ENCODE assay signal across 29 cellular contexts in the genomic region with DNA sequence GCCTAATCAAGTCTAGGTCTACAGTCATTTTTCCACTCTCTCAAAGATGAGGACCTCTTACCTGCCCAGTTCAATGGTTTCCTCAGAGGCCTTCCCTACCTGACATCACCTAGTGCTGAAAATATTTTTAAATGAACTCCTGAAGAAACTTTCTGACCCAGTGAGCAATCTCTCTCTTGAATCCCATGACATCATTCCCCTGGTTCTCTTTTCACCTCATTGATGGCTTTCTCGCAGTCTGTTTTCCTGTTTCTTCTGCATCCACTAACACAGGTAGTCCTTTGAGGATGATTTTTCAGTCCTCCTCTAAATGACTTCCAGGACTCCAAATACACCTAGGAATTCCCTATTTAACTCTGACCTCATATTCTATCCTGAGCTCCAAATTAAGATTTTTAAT.
"Had no signal": no experiment of that assay in that cellular context is flagged by ENCODE, and none has a peak within 500 bp of the region (broad histone marks: within the 10 kb centered on the region; RNA-seq: fewer than 3 reads in every experiment).

No MANE protein-coding gene starts in this region.

- H3K27me3 ChIP-seq: esophagus muscularis mucosa, foreskin keratinocyte, gastroesophageal sphincter, heart right ventricle, neutrophil, pancreas, suprapubic skin, transverse colon, upper lobe of right lung, uterus had no signal

- H3K4me1 Mint-ChIP-seq: immature natural killer cell had no signal

- ATAC-seq: foreskin keratinocyte; gastroesophageal sphincter; heart right ventricle; mucosa of descending colon; natural killer cell treated with Interleukin-12 subunit alpha and Interleukin-12 subunit beta and Interleukin-15 and Interleukin-18, amount 100 ng/mL, for 72 hours; pancreas; sciatic nerve; stimulated activated naive B cell treated with anti-CD40 and anti-IgM and Interleukin-4, amounts not matched to agents 10 μg/mL and 1 μg/mL and 100 μg/mL, for 72 hours; upper lobe of right lung had no signal

- H3K27me3 Mint-ChIP-seq: naive B cell; natural killer cell treated with Interleukin-12 subunit alpha and Interleukin-12 subunit beta and Interleukin-15 and Interleukin-18, amount 100 ng/mL, for 72 hours; stimulated activated naive B cell treated with anti-CD40 and anti-IgM and Interleukin-4, amounts not matched to agents 10 μg/mL and 1 μg/mL and 100 μg/mL, for 72 hours; stimulated activated naive CD8-positive, alpha-beta T cell treated with anti-CD3 and anti-CD28 coated beads, Interleukin-15, Interleukin-2, amounts not matched to agents 100 ng/mL and 50 ng/mL, for 24 hours had no signal

- H3K4me3 ChIP-seq: coronary artery, esophagus muscularis mucosa, gastroesophageal sphincter, heart right ventricle, lung, mucosa of descending colon, pancreas, suprapubic skin, transverse colon, upper lobe of right lung, uterus had no signal

- H3K36me3 ChIP-seq: esophagus muscularis mucosa, gastroesophageal sphincter, heart right ventricle, neutrophil, pancreas, suprapubic skin, transverse colon, upper lobe of right lung, uterus had no signal

- H3K9me3 Mint-ChIP-seq: immature natural killer cell; mesothelial cell of epicardium; naive B cell; natural killer cell treated with Interleukin-12 subunit alpha and Interleukin-12 subunit beta and Interleukin-15 and Interleukin-18, amount 100 ng/mL, for 72 hours; neural crest cell; stimulated activated naive B cell treated with anti-CD40 and anti-IgM and Interleukin-4, amounts not matched to agents 10 μg/mL and 1 μg/mL and 100 μg/mL, for 72 hours; stimulated activated naive CD8-positive, alpha-beta T cell treated with anti-CD3 and anti-CD28 coated beads, Interleukin-15, Interleukin-2, amounts not matched to agents 100 ng/mL and 50 ng/mL, for 24 hours had no signal

- H3K9me3 ChIP-seq: esophagus muscularis mucosa, gastroesophageal sphincter, heart right ventricle, mucosa of descending colon, neutrophil, pancreas, suprapubic skin, transverse colon, upper lobe of right lung, uterus had no signal

- H3K27ac ChIP-seq: coronary artery, esophagus muscularis mucosa, foreskin keratinocyte, gastroesophageal sphincter, heart right ventricle, neutrophil, pancreas, suprapubic skin, transverse colon, upper lobe of right lung, uterus had no signal

- H3K4me1 ChIP-seq: foreskin keratinocyte, suprapubic skin, uterus had no signal

- H3K27ac Mint-ChIP-seq: mesothelial cell of epicardium; natural killer cell treated with Interleukin-12 subunit alpha and Interleukin-12 subunit beta and Interleukin-15 and Interleukin-18, amount 100 ng/mL, for 72 hours; stimulated activated naive B cell treated with anti-CD40 and anti-IgM and Interleukin-4, amounts not matched to agents 10 μg/mL and 1 μg/mL and 100 μg/mL, for 72 hours; stimulated activated naive CD8-positive, alpha-beta T cell treated with anti-CD3 and anti-CD28 coated beads, Interleukin-15, Interleukin-2, amounts not matched to agents 100 ng/mL and 50 ng/mL, for 24 hours had no signal

- H3K4me3 Mint-ChIP-seq: immature natural killer cell; mesothelial cell of epicardium; naive B cell; natural killer cell treated with Interleukin-12 subunit alpha and Interleukin-12 subunit beta and Interleukin-15 and Interleukin-18, amount 100 ng/mL, for 72 hours; neural crest cell; stimulated activated naive B cell treated with anti-CD40 and anti-IgM and Interleukin-4, amounts not matched to agents 10 μg/mL and 1 μg/mL and 100 μg/mL, for 72 hours; stimulated activated naive CD8-positive, alpha-beta T cell treated with anti-CD3 and anti-CD28 coated beads, Interleukin-15, Interleukin-2, amounts not matched to agents 100 ng/mL and 50 ng/mL, for 24 hours had no signal

- FAIRE-seq: endothelial cell of umbilical vein, keratinocyte, pancreas had no signal

- H3K36me3 Mint-ChIP-seq: immature natural killer cell; mesothelial cell of epicardium; naive B cell; natural killer cell treated with Interleukin-12 subunit alpha and Interleukin-12 subunit beta and Interleukin-15 and Interleukin-18, amount 100 ng/mL, for 72 hours had no signal

- DNase-seq: dermis blood vessel endothelial cell; effector memory CD4-positive, alpha-beta T cell; foreskin keratinocyte; heart right ventricle; hippocampal formation; immature natural killer cell; mesenchymal stem cell; mucosa of descending colon; naive B cell; pancreas; stimulated activated CD4-positive, alpha-beta T cell treated with anti-CD3 and anti-CD28 coated beads, Interleukin-2, amount 100 ng/mL, for 24 hours; stimulated activated CD4-positive, alpha-beta T cell treated with anti-CD3 and anti-CD28 coated beads, Interleukin-4, amount 100 ng/mL, for 4 hours; stimulated activated naive B cell treated with anti-CD40 and anti-IgM and Interleukin-4, amounts not matched to agents 10 μg/mL and 1 μg/mL and 100 μg/mL, for 72 hours; transverse colon; upper lobe of right lung; uterus had no signal
